ENCODE assay signal across 9 cellular contexts in genomic region chr13:27007166-27007565, GRCh38.
DNase-seq lines count a peak whose midpoint lies in the region; ATAC-seq and TF ChIP-seq lines count a peak whose summit lies in the region.
"Had no signal": no experiment of that assay in that cellular context is flagged by ENCODE, and none has a peak within 500 bp of the region (broad histone marks: within the 10 kb centered on the region; RNA-seq: fewer than 3 reads in every experiment).

No MANE protein-coding gene starts in this region.

- H3K4me3 ChIP-seq in WERI-Rb-1 (ENCODE audit: low read depth, low read length) (peak overlapping the region; percentile 56), iPS-20b (ENCODE audit: low read length) (peak overlapping the region; percentile 57; the same call in 1 of the 2 replicates)

- peaks cover 24% of the 10 kb centered on the region for H3K27me3 Mint-ChIP-seq in stimulated activated memory B cell treated with anti-CD40 and anti-IgM and Interleukin-4, amounts not matched to agents 10 μg/mL and 1 μg/mL and 100 μg/mL, for 72 hours

- peaks cover 6% of the 10 kb centered on the region for H3K9me3 Mint-ChIP-seq in stimulated activated memory B cell treated with anti-CD40 and anti-IgM and Interleukin-4, amounts not matched to agents 10 μg/mL and 1 μg/mL and 100 μg/mL, for 72 hours

- peak overlapping the region; percentile 30 for H3K4me3 Mint-ChIP-seq in stimulated activated memory B cell treated with anti-CD40 and anti-IgM and Interleukin-4, amounts not matched to agents 10 μg/mL and 1 μg/mL and 100 μg/mL, for 72 hours

- H3K4me1 Mint-ChIP-seq in stimulated activated memory B cell treated with anti-CD40 and anti-IgM and Interleukin-4, amounts not matched to agents 10 μg/mL and 1 μg/mL and 100 μg/mL, for 72 hours, result peaks cover 8% of the 10 kb centered on the region

- H3K27ac Mint-ChIP-seq in stimulated activated memory B cell treated with anti-CD40 and anti-IgM and Interleukin-4, amounts not matched to agents 10 μg/mL and 1 μg/mL and 100 μg/mL, for 72 hours, result no peak overlapping the region

- H3K36me3 ChIP-seq in WERI-Rb-1, result no peaks in the 10 kb centered on the region
- no peaks in the 10 kb centered on the region for H3K36me3 ChIP-seq in iPS-20b (ENCODE audit: insufficient read depth, low read depth, low read length)

- H3K36me3 Mint-ChIP-seq in stimulated activated memory B cell treated with anti-CD40 and anti-IgM and Interleukin-4, amounts not matched to agents 10 μg/mL and 1 μg/mL and 100 μg/mL, for 72 hours, result no peaks in the 10 kb centered on the region

- peak; percentile 21 for DNase-seq in NCI-H1105 (lab: John Stamatoyannopoulos, UW)
- peak; percentile 59 for DNase-seq in WERI-Rb-1
- no peak for DNase-seq in RPMI8226
- DNase-seq in OCI-M1 (lab: John Stamatoyannopoulos, UW), result no peak
- DNase-seq: KBM-7 had no signal

- H3K27ac ChIP-seq in WERI-Rb-1 (0 out of 2 replicates have a peak overlapping the region, but pooled peaks have one; percentile 17), iPS-20b (ENCODE audit: low read length) (no peak overlapping the region)

- TF ChIP-seq CTCF in WERI-Rb-1 (IDR thresholded peaks at IDR 0.05; ENCODE audit: low read depth, low read length), result no peak

- 0 out of 2 replicates have a peak, but pooled peaks cover 3% of the 10 kb centered on the region for H3K4me1 ChIP-seq in iPS-20b (ENCODE audit: insufficient read depth, low read length)

- H3K9me3 ChIP-seq in WERI-Rb-1 (ENCODE audit: severe bottlenecking) (no peaks in the 10 kb centered on the region), iPS-20b (ENCODE audit: insufficient read depth, low read depth, low read length) (no peaks in the 10 kb centered on the region)

- H3K27me3 ChIP-seq in WERI-Rb-1 (ENCODE audit: insufficient read depth, low read depth, severe bottlenecking), result no peaks in the 10 kb centered on the region
- peaks cover 29% of the 10 kb centered on the region for H3K27me3 ChIP-seq in iPS-20b (ENCODE audit: insufficient read depth, low read length)

- no peak overlapping the region for H3K9ac ChIP-seq in iPS-20b (ENCODE audit: low read depth, low read length)

- no peak for ATAC-seq in stimulated activated memory B cell treated with anti-CD40 and anti-IgM and Interleukin-4, amounts not matched to agents 10 μg/mL and 1 μg/mL and 100 μg/mL, for 72 hours
- no peak for ATAC-seq in GM21381 (IDR thresholded peaks at IDR 0.05; ENCODE audit: unreplicated experiment)
- no peak for ATAC-seq in HG03045 (IDR thresholded peaks at IDR 0.05; ENCODE audit: unreplicated experiment)

Comparison
In these comparisons a context has a peak if more than half of its experiments do, and no peak if none do; other contexts are left out.
1. DNase-seq: peak in NCI-H1105 (single experiment) and WERI-Rb-1 (single experiment); none in RPMI8226 (single experiment) and OCI-M1 (single experiment).